In genomic region chr9:134025606-134026541, GRCh38 we compare ENCODE assay signal across 8 cellular contexts. TPM values are rescaled to one million over a fixed set of nuclear protein-coding genes. Genes with fewer than 3 reads are reported as not detected.
DNase-seq lines count a peak whose midpoint lies in the region; ATAC-seq and TF ChIP-seq lines count a peak whose summit lies in the region.

No MANE protein-coding gene starts in this region.

- intact Hi-C loops in activated CD8-positive, alpha-beta T cell treated with anti-CD3 and anti-CD28 coated beads for 36 hours (cut with micrococcal nuclease), result loop anchor here (5.0 kb wide), 1 partner anchor 41 kb away; the partner anchor contains the start of gene BRD3

- H3K27ac ChIP-seq in mucosa of rectum (ENCODE audit: low read depth in 2 of 2, low read length in 2 of 2), result peak overlapping the region; percentile 9 to 15

- DNase-seq in NCI-H2196 (lab: John Stamatoyannopoulos, UW; ENCODE audit: unreplicated experiment) (peak; percentile 10), NCI-H2196 treated with DMSO at 0.1 percent for 48 hours (lab: John Stamatoyannopoulos, UW; ENCODE audit: unreplicated experiment) (no peak), NCI-H1930 (lab: John Stamatoyannopoulos, UW) (peak; percentile 16 to 36), endothelial cell (ENCODE audit: low spot score) (peak; percentile 55)
- DNase-seq in activated CD8-positive, alpha-beta T cell treated with anti-CD3 and anti-CD28 coated beads for 36 hours, result peak; percentile 64

- peaks cover 2% of the 10 kb centered on the region for H3K36me3 Mint-ChIP-seq in activated CD8-positive, alpha-beta T cell treated with anti-CD3 and anti-CD28 coated beads for 36 hours (ENCODE audit: low read depth)
- peaks cover 4% of the 10 kb centered on the region for H3K36me3 Mint-ChIP-seq in endothelial cell (ENCODE audit: low read depth, unreplicated experiment)
- H3K36me3 Mint-ChIP-seq in stimulated activated memory B cell treated with anti-CD40 and anti-IgM and Interleukin-4, amounts not matched to agents 10 μg/mL and 1 μg/mL and 100 μg/mL, for 72 hours, result peaks cover 12% of the 10 kb centered on the region

- no peaks in the 10 kb centered on the region for H3K9me3 Mint-ChIP-seq in activated CD8-positive, alpha-beta T cell treated with anti-CD3 and anti-CD28 coated beads for 36 hours
- H3K9me3 Mint-ChIP-seq in endothelial cell (ENCODE audit: unreplicated experiment), result no peaks in the 10 kb centered on the region
- no peaks in the 10 kb centered on the region for H3K9me3 Mint-ChIP-seq in stimulated activated memory B cell treated with anti-CD40 and anti-IgM and Interleukin-4, amounts not matched to agents 10 μg/mL and 1 μg/mL and 100 μg/mL, for 72 hours

- peak; percentile 44 for TF ChIP-seq CTCF in activated CD8-positive, alpha-beta T cell treated with anti-CD3 and anti-CD28 coated beads for 36 hours (IDR thresholded peaks at IDR 0.05)
- peak; percentile 28 for TF ChIP-seq CTCF in endothelial cell (IDR thresholded peaks at IDR 0.05; ENCODE audit: unreplicated experiment)

- peak overlapping the region; percentile 59 to 81 for H3K4me3 ChIP-seq in mucosa of rectum (ENCODE audit: low read length in 2 of 2)

- CTCF ChIA-PET in activated CD8-positive, alpha-beta T cell treated with anti-CD3 and anti-CD28 coated beads for 36 hours (lab: Charles Lee), result interaction anchor here (1.0 to 2.5 kb wide), 5 partner anchors 30 to 244 kb away, joined by 3 to 15 read pairs (median 3); no protein-coding TSS in a partner anchor

- H3K9me3 ChIP-seq in mucosa of rectum (ENCODE audit: control insufficient read depth in 2 of 2, low read length in 2 of 2), result no peaks in the 10 kb centered on the region

- H3K4me3 Mint-ChIP-seq in activated CD8-positive, alpha-beta T cell treated with anti-CD3 and anti-CD28 coated beads for 36 hours, result peak overlapping the region; percentile 77
- peak overlapping the region; percentile 76 for H3K4me3 Mint-ChIP-seq in endothelial cell (ENCODE audit: unreplicated experiment)
- H3K4me3 Mint-ChIP-seq in stimulated activated memory B cell treated with anti-CD40 and anti-IgM and Interleukin-4, amounts not matched to agents 10 μg/mL and 1 μg/mL and 100 μg/mL, for 72 hours, result peak overlapping the region; percentile 77

- POLR2A ChIA-PET in activated CD8-positive, alpha-beta T cell treated with anti-CD3 and anti-CD28 coated beads for 36 hours (lab: Charles Lee), result interaction anchor here (1.2 to 2.8 kb wide), 3 partner anchors 10 to 110 kb away, joined by 3 to 20 read pairs (median 5); partner anchors contain the start of gene WDR5

- peaks cover 2 to 3% of the 10 kb centered on the region in 2 donors for H3K36me3 ChIP-seq in mucosa of rectum (ENCODE audit: control insufficient read depth in 2 of 2, insufficient read depth in 2 of 2, low read length in 2 of 2)

- no peak overlapping the region for H3K27ac Mint-ChIP-seq in activated CD8-positive, alpha-beta T cell treated with anti-CD3 and anti-CD28 coated beads for 36 hours
- no peak overlapping the region for H3K27ac Mint-ChIP-seq in endothelial cell (ENCODE audit: unreplicated experiment)
- H3K27ac Mint-ChIP-seq in stimulated activated memory B cell treated with anti-CD40 and anti-IgM and Interleukin-4, amounts not matched to agents 10 μg/mL and 1 μg/mL and 100 μg/mL, for 72 hours, result peak overlapping the region; percentile 68

- peak overlapping the region; percentile 14 to 65 for H3K9ac ChIP-seq in mucosa of rectum (ENCODE audit: low read depth in 1 of 2, low read length in 2 of 2)

- peaks cover 5 to 9% of the 10 kb centered on the region in 2 donors for H3K4me1 ChIP-seq in mucosa of rectum (ENCODE audit: control insufficient read depth in 2 of 2, insufficient read depth in 2 of 2, low read length in 2 of 2)

- no peaks in the 10 kb centered on the region for H3K27me3 Mint-ChIP-seq in activated CD8-positive, alpha-beta T cell treated with anti-CD3 and anti-CD28 coated beads for 36 hours
- H3K27me3 Mint-ChIP-seq in endothelial cell (ENCODE audit: unreplicated experiment), result peaks cover 3% of the 10 kb centered on the region
- no peaks in the 10 kb centered on the region for H3K27me3 Mint-ChIP-seq in stimulated activated memory B cell treated with anti-CD40 and anti-IgM and Interleukin-4, amounts not matched to agents 10 μg/mL and 1 μg/mL and 100 μg/mL, for 72 hours

- no peaks in the 10 kb centered on the region for H3K27me3 ChIP-seq in mucosa of rectum (ENCODE audit: control insufficient read depth in 2 of 2, insufficient read depth in 2 of 2, low read length in 2 of 2)

- peaks cover 5% of the 10 kb centered on the region for H3K4me1 Mint-ChIP-seq in activated CD8-positive, alpha-beta T cell treated with anti-CD3 and anti-CD28 coated beads for 36 hours (ENCODE audit: low read depth)
- H3K4me1 Mint-ChIP-seq in endothelial cell (ENCODE audit: unreplicated experiment), result no peaks in the 10 kb centered on the region
- H3K4me1 Mint-ChIP-seq in stimulated activated memory B cell treated with anti-CD40 and anti-IgM and Interleukin-4, amounts not matched to agents 10 μg/mL and 1 μg/mL and 100 μg/mL, for 72 hours, result peaks cover 26% of the 10 kb centered on the region

- ATAC-seq in HG02678 (IDR thresholded peaks at IDR 0.05; ENCODE audit: unreplicated experiment), result peak; percentile 28
- peak; percentile 18 for ATAC-seq in activated CD8-positive, alpha-beta T cell treated with anti-CD3 and anti-CD28 coated beads for 36 hours
- ATAC-seq in stimulated activated memory B cell treated with anti-CD40 and anti-IgM and Interleukin-4, amounts not matched to agents 10 μg/mL and 1 μg/mL and 100 μg/mL, for 72 hours, result peak; percentile 62

RNA-seq across cellular contexts. Expression of gene BRD3OS, which starts 0.6 kb away (rescaled TPM):
- total RNA-seq in activated CD8-positive, alpha-beta T cell treated with anti-CD3 and anti-CD28 coated beads for 36 hours, result 1 to 10 TPM; 8.1 to 8.2 TPM
- 11.4 TPM for total RNA-seq in endothelial cell (ENCODE audit: unreplicated experiment)

RNA-seq across cellular contexts. Expression of gene VAV2, which starts 33.8 kb away (rescaled TPM):
- total RNA-seq in activated CD8-positive, alpha-beta T cell treated with anti-CD3 and anti-CD28 coated beads for 36 hours, result 1 to 10 TPM; 5.1 to 5.4 TPM
- 27.2 TPM for total RNA-seq in endothelial cell (ENCODE audit: unreplicated experiment)

RNA-seq across cellular contexts. Expression of gene BRD3, which starts 42.0 kb away (rescaled TPM):
- total RNA-seq in activated CD8-positive, alpha-beta T cell treated with anti-CD3 and anti-CD28 coated beads for 36 hours, result 10 to 100 TPM; 32.7 to 37.7 TPM
- total RNA-seq in endothelial cell (ENCODE audit: unreplicated experiment), result 56.2 TPM
